16 cellular contexts compared by ENCODE assay signal in genomic region chr16:89166696-89167424, GRCh38. TPM values are rescaled to one million over a fixed set of nuclear protein-coding genes. Genes with fewer than 3 reads are reported as not detected.
DNase-seq lines count a peak whose midpoint lies in the region; ATAC-seq and TF ChIP-seq lines count a peak whose summit lies in the region.
"Had no signal": no experiment of that assay in that cellular context is flagged by ENCODE, and none has a peak within 500 bp of the region (broad histone marks: within the 10 kb centered on the region; RNA-seq: fewer than 3 reads in every experiment).

No MANE protein-coding gene starts in this region.

- H2BK120ac ChIP-seq in trophoblast cell (ENCODE audit: insufficient read depth, low read length, poor library complexity), result peak overlapping the region; percentile 21

- H3K79me1 ChIP-seq in trophoblast cell (ENCODE audit: low read length), result peaks cover 3% of the 10 kb centered on the region

- H3K79me2 ChIP-seq in GM23248 (ENCODE audit: insufficient read depth) (no peaks in the 10 kb centered on the region), OCI-LY3 (ENCODE audit: low read length) (no peaks in the 10 kb centered on the region), trophoblast cell (ENCODE audit: control insufficient read depth, insufficient read depth, low read length, poor library complexity) (no peaks in the 10 kb centered on the region)

- peak overlapping the region; percentile 66 for H2BK12ac ChIP-seq in trophoblast cell (ENCODE audit: low read length)

- H4K8ac ChIP-seq in trophoblast cell (ENCODE audit: low read depth, low read length), result peak overlapping the region; percentile 78

- H3K4ac ChIP-seq in trophoblast cell (ENCODE audit: low read depth, low read length), result peak overlapping the region; percentile 22

- peak overlapping the region; percentile 69 for H4K91ac ChIP-seq in trophoblast cell (ENCODE audit: low read depth, low read length)

- no peaks in the 10 kb centered on the region for H3K9me2 ChIP-seq in GM23248 (ENCODE audit: insufficient read depth)

- TF ChIP-seq CTCF in OCI-LY3 (IDR thresholded peaks at IDR 0.05; ENCODE audit: low read depth, low read length), result no peak
- TF ChIP-seq CTCF in fibroblast of mammary gland (conservative IDR thresholded peaks at IDR 0.05; ENCODE audit: control insufficient read depth, insufficient read depth, low read depth, low read length), result no peak
- no peak for TF ChIP-seq CTCF in uterus (IDR thresholded peaks at IDR 0.05)

- TF ChIP-seq POLR2A in uterus (IDR thresholded peaks at IDR 0.05), result no peak

- intact Hi-C loops in uterus (cut with DNase I; ENCODE audit: low total_unique reads), result no loop called here

- peak overlapping the region; percentile 11 for H4K12ac ChIP-seq in trophoblast cell (ENCODE audit: low read depth, low read length)

- H3K27me3 ChIP-seq in GM23248 (replicated peaks; ENCODE audit: insufficient read depth), result no peaks in the 10 kb centered on the region; the same call in 1 of the 2 replicates
- H3K27me3 ChIP-seq in OCI-LY3 (ENCODE audit: low read depth, low read length), result peaks cover 31% of the 10 kb centered on the region
- peaks cover 9% of the 10 kb centered on the region for H3K27me3 ChIP-seq in trophoblast cell (ENCODE audit: insufficient read depth, low read length)
- peaks cover 19 to 22% of the 10 kb centered on the region in 2 donors for H3K27me3 ChIP-seq in uterus

- no peak overlapping the region for H2AFZ ChIP-seq in GM23248
- peak overlapping the region; percentile 72; the same call in 1 of the 2 replicates for H2AFZ ChIP-seq in OCI-LY3 (ENCODE audit: low read depth, low read length)
- peak overlapping the region; percentile 28 for H2AFZ ChIP-seq in trophoblast cell (ENCODE audit: insufficient read depth, low read length, poor library complexity)

- H3K4me2 ChIP-seq in GM23248 (ENCODE audit: unreplicated experiment), result peak overlapping the region; percentile 10
- peak overlapping the region; percentile 78 for H3K4me2 ChIP-seq in OCI-LY3 (ENCODE audit: low read length)
- H3K4me2 ChIP-seq in trophoblast cell (ENCODE audit: low read length), result peak overlapping the region; percentile 14

- H3K9me3 ChIP-seq in GM23248 (ENCODE audit: low read depth), result no peaks in the 10 kb centered on the region
- H3K9me3 ChIP-seq in OCI-LY3 (ENCODE audit: insufficient read depth, low read length), result no peaks in the 10 kb centered on the region
- H3K9me3 ChIP-seq in trophoblast cell (ENCODE audit: insufficient read depth, low read depth, low read length), result peaks cover 3% of the 10 kb centered on the region
- H3K9me3 ChIP-seq in uterus, result no peaks in the 10 kb centered on the region
- H3K9me3 ChIP-seq: BE2C, thoracic aorta had no signal

- H3K4me1 ChIP-seq in GM23248 (ENCODE audit: insufficient read depth) (0 out of 2 replicates have a peak, but pooled peaks cover 3% of the 10 kb centered on the region), OCI-LY3 (ENCODE audit: low read length) (peaks cover 33% of the 10 kb centered on the region), trophoblast cell (ENCODE audit: control insufficient read depth in 1 of 2, insufficient read depth in 2 of 2, low read length in 2 of 2) (peaks cover 6 to 12% of the 10 kb centered on the region in 2 experiments), uterus (no peaks in the 10 kb centered on the region)

- H3K18ac ChIP-seq in trophoblast cell (ENCODE audit: low read length), result peak overlapping the region; percentile 73

- no peaks in the 10 kb centered on the region for H4K20me1 ChIP-seq in GM23248 (ENCODE audit: insufficient read depth)
- no peaks in the 10 kb centered on the region for H4K20me1 ChIP-seq in OCI-LY3 (ENCODE audit: insufficient read depth, low read length)

- H3K23ac ChIP-seq in trophoblast cell (ENCODE audit: low read length), result no peak overlapping the region

- WGBS in GM23248 (ENCODE audit: low coverage in 1 of 2, low lambda C conversion rate in 2 of 2, missing lambda C conversion rate in 2 of 2), 2 experiments, result 48 to 56% methylated on average over 14 to 16 of the region's 18 CpGs
- no CpG with 5 or more reads among the region's 18 CpGs for WGBS in trophoblast cell (ENCODE audit: extremely low coverage, insufficient coverage, insufficient read length)

- H2AK5ac ChIP-seq in trophoblast cell (ENCODE audit: low read length), result peak overlapping the region; percentile 57

- no peak overlapping the region for H3K4me3 ChIP-seq in GM23248
- peak overlapping the region; percentile 55 for H3K4me3 ChIP-seq in OCI-LY3 (ENCODE audit: low read length)
- H3K4me3 ChIP-seq in fibroblast of mammary gland (ENCODE audit: control insufficient read depth, low read depth, low read length), result no peak overlapping the region
- H3K4me3 ChIP-seq in trophoblast cell (ENCODE audit: low read depth, low read length), result peak overlapping the region; percentile 9
- H3K4me3 ChIP-seq in uterus, result no peak overlapping the region
- H3K4me3 ChIP-seq: thoracic aorta had no signal

- H3K36me3 ChIP-seq in GM23248 (ENCODE audit: low read depth) (no peaks in the 10 kb centered on the region), OCI-LY3 (replicated peaks; ENCODE audit: low read depth, low read length) (no peaks in the 10 kb centered on the region), trophoblast cell (ENCODE audit: control insufficient read depth in 1 of 2, insufficient read depth in 2 of 2, low read length in 2 of 2) (no peaks in the 10 kb centered on the region), uterus (no peaks in the 10 kb centered on the region)
- H3K36me3 ChIP-seq: BE2C, thoracic aorta had no signal

- ATAC-seq in GM18909 (IDR thresholded peaks at IDR 0.05; ENCODE audit: poor library complexity, unreplicated experiment), result no peak
- no peak for ATAC-seq in GM21528 (IDR thresholded peaks at IDR 0.05; ENCODE audit: low FRiP score, unreplicated experiment)

- peak overlapping the region; percentile 49 for H3K14ac ChIP-seq in trophoblast cell (ENCODE audit: low read length)

- H2BK5ac ChIP-seq in trophoblast cell (ENCODE audit: low read depth, low read length, poor library complexity), result no peak overlapping the region

- H3F3A ChIP-seq in GM23248 (ENCODE audit: insufficient read depth), result no peaks in the 10 kb centered on the region

- in situ Hi-C loops in GM23248 (cut with MboI), result no loop called here

- no peak overlapping the region for H3K27ac ChIP-seq in GM23248
- no peak overlapping the region for H3K27ac ChIP-seq in OCI-LY3 (ENCODE audit: low read length)
- H3K27ac ChIP-seq in trophoblast cell (ENCODE audit: low read depth, low read length), result no peak overlapping the region
- no peak overlapping the region for H3K27ac ChIP-seq in uterus
- H3K27ac ChIP-seq: thoracic aorta had no signal

- H3K9ac ChIP-seq in GM23248, result no peak overlapping the region
- H3K9ac ChIP-seq in OCI-LY3 (ENCODE audit: low read length), result peak overlapping the region; percentile 51; the same call in 1 of the 2 replicates
- no peak overlapping the region for H3K9ac ChIP-seq in trophoblast cell (ENCODE audit: low read length)

- DNase-seq in GM23248 (peak; percentile 53), fibroblast of mammary gland (ENCODE audit: low read depth) (peak; percentile 28), trophoblast cell (no peak), uterus (no peak)
- DNase-seq in activated naive CD4-positive, alpha-beta T cell treated with Interleukin-2 at 50 U/mL for 16 hours, result no peak
- DNase-seq: DMS 273 treated with DMSO at 0.1 percent for 48 hours had no signal

RNA-seq across cellular contexts. Expression of gene CDH15, which starts 4.7 kb away (rescaled TPM):
- not detected in 2 replicates for total RNA-seq in GM23248 (2014; rRNA removed; shearing (Covaris generic))
- 0.06 TPM in 2 replicates for polyA plus RNA-seq in GM23248 (2016; fragmentation: Nextera tagmentation; extraction: Ambion mirVana)
- 0.07 and 0.10 TPM in 2 replicates for polyA plus RNA-seq in trophoblast cell (2013)
- total RNA-seq in uterus, result under 1 TPM in 1 of 4 donors, not detected in 3; 0.21 TPM
- total RNA-seq: activated CD8-positive, alpha-beta memory T cell treated with anti-CD3 and anti-CD28 coated beads, Interleukin-2, amount 10 ng/mL, durations not matched to agents 7 days and 5 days; mononuclear cell; omental fat pad; T-helper 1 cell treated with Interleukin-12 subunit alpha and Interleukin-12 subunit beta and Interleukin-4 antibody, amounts not matched to agents 30 ng/mL and 1 ng/mL, for 36 hours had no signal

RNA-seq across cellular contexts. Expression of gene SLC22A31, which starts 33.5 kb away (rescaled TPM):
- total RNA-seq in GM23248 (2014; rRNA removed; shearing (Covaris generic)), result not detected in 2 replicates
- polyA plus RNA-seq in GM23248 (2016; fragmentation: Nextera tagmentation; extraction: Ambion mirVana), result not detected in 2 replicates
- 2.1 and 2.2 TPM in 2 replicates for polyA plus RNA-seq in trophoblast cell (2013)
- not detected for total RNA-seq in uterus
- total RNA-seq: activated CD8-positive, alpha-beta memory T cell treated with anti-CD3 and anti-CD28 coated beads, Interleukin-2, amount 10 ng/mL, durations not matched to agents 7 days and 5 days; mononuclear cell; omental fat pad; skeletal muscle tissue had no signal

RNA-seq across cellular contexts. Expression of gene ZNF778, which starts 50.6 kb away (rescaled TPM):
- total RNA-seq in GM23248 (2014; rRNA removed; shearing (Covaris generic)), result 3.6 and 16.6 TPM in 2 replicates
- polyA plus RNA-seq in GM23248 (2016; fragmentation: Nextera tagmentation; extraction: Ambion mirVana), result 3.0 and 4.0 TPM in 2 replicates
- polyA plus RNA-seq in trophoblast cell (2013), result 11.2 and 13.0 TPM in 2 replicates
- total RNA-seq in uterus, result 10 to 100 TPM in 3 of 4 donors, 1 to 10 TPM in 1; 7.4 to 30.2 (median 15.9) TPM

Comparison
In these comparisons a context has a peak if more than half of its experiments do, and no peak if none do; other contexts are left out.
1. DNase-seq: peak in GM23248 (single experiment) and fibroblast of mammary gland (single experiment); none in trophoblast cell (0 of 2), uterus (0 of 2) and activated naive CD4-positive, alpha-beta T cell treated with Interleukin-2 at 50 U/mL for 16 hours (single experiment).
2. H3K4me2 ChIP-seq: peak in every context shown above with its lines; median percentile 78 in OCI-LY3; 14 in trophoblast cell; 10 in GM23248.
3. H3K4me3 ChIP-seq: peak in OCI-LY3 (single experiment) and trophoblast cell (single experiment); none in GM23248 (single experiment), fibroblast of mammary gland (single experiment) and uterus (0 of 2).